10 cellular contexts compared by ENCODE assay signal in genomic region chr16:30117768-30118167, GRCh38. TPM values are rescaled to one million over a fixed set of nuclear protein-coding genes. Genes with fewer than 3 reads are reported as not detected.
"Had no signal": no experiment of that assay in that cellular context is flagged by ENCODE, and none has a peak within 500 bp of the region (broad histone marks: within the 10 kb centered on the region; RNA-seq: fewer than 3 reads in every experiment).

No MANE protein-coding gene starts in this region.

- ATAC-seq: GM23338, HCT116, HepG2 had no signal

- H2AFZ ChIP-seq: GM23338 had no signal

- H3K27ac ChIP-seq: HL-60 had no signal

- H3K4me3 ChIP-seq: GM23338 had no signal

- H3K4me2 ChIP-seq: GM23338 had no signal

- FAIRE-seq: H1, H54, HepG2 had no signal

- DNase-seq: H9, HFFc6, KG1 had no signal

RNA-seq across cellular contexts. Expression of gene GDPD3, which starts 4.4 kb away (rescaled TPM):
- total RNA-seq: H1 had no signal
- polyA plus RNA-seq: IgD-negative memory B cell had no signal

RNA-seq across cellular contexts. Expression of gene TBX6, which starts 26.0 kb away (rescaled TPM):
- polyA plus RNA-seq: IgD-negative memory B cell had no signal
